ENCODE assay signal across 10 cellular contexts in genomic region chr5:180084638-180085561, GRCh38. TPM values are rescaled to one million over a fixed set of nuclear protein-coding genes. Genes with fewer than 3 reads are reported as not detected.
DNase-seq lines count a peak whose midpoint lies in the region; ATAC-seq and TF ChIP-seq lines count a peak whose summit lies in the region.
"Had no signal": no experiment of that assay in that cellular context is flagged by ENCODE, and none has a peak within 500 bp of the region (broad histone marks: within the 10 kb centered on the region; RNA-seq: fewer than 3 reads in every experiment).

No MANE protein-coding gene starts in this region.

- no peaks in the 10 kb centered on the region for H3K79me2 ChIP-seq in osteoblast (ENCODE audit: insufficient read depth, low read length)

- no peaks in the 10 kb centered on the region for H3K27me3 ChIP-seq in HUES48 (ENCODE audit: control insufficient read depth, insufficient read depth, low read length)
- no peaks in the 10 kb centered on the region for H3K27me3 ChIP-seq in RWPE2 (ENCODE audit: insufficient read depth, poor library complexity, severe bottlenecking)
- H3K27me3 ChIP-seq in osteoblast (ENCODE audit: insufficient read depth, low read length), result no peaks in the 10 kb centered on the region
- H3K27me3 ChIP-seq: testis had no signal

- peak; percentile 40; the same call in 1 of the 3 replicates for ATAC-seq in RWPE2 (ENCODE audit: low read depth)
- no peak for ATAC-seq in left lobe of liver
- no peak for ATAC-seq in GM19455 (IDR thresholded peaks at IDR 0.05; ENCODE audit: unreplicated experiment)

- no peaks in the 10 kb centered on the region for H3K36me3 ChIP-seq in HUES48 (ENCODE audit: control insufficient read depth, insufficient read depth, low read length)
- no peaks in the 10 kb centered on the region for H3K36me3 ChIP-seq in RWPE2 (ENCODE audit: low read depth)
- no peaks in the 10 kb centered on the region for H3K36me3 ChIP-seq in osteoblast (ENCODE audit: insufficient read depth, low read length)

- H3K9me3 ChIP-seq in HUES48 (ENCODE audit: control insufficient read depth, insufficient read depth, low read length), result no peaks in the 10 kb centered on the region
- no peaks in the 10 kb centered on the region for H3K9me3 ChIP-seq in RWPE2 (ENCODE audit: severe bottlenecking)
- no peaks in the 10 kb centered on the region for H3K9me3 ChIP-seq in osteoblast (ENCODE audit: low read depth, low read length)
- H3K9me3 ChIP-seq: testis had no signal

- H3K4me1 ChIP-seq in HUES48 (ENCODE audit: control insufficient read depth, insufficient read depth, low read length) (peaks cover 38% of the 10 kb centered on the region), RWPE2 (ENCODE audit: insufficient read depth, poor library complexity, severe bottlenecking) (no peaks in the 10 kb centered on the region), osteoblast (ENCODE audit: insufficient read depth, low read length) (no peaks in the 10 kb centered on the region)
- H3K4me1 ChIP-seq: testis had no signal

- DNase-seq in CD1c-positive myeloid dendritic cell (ENCODE audit: extremely low spot score) (peak; percentile 51), RWPE2 (ENCODE audit: low spot score) (no peak), left lobe of liver (ENCODE audit: low spot score) (peak; percentile 43), NCI-H1694 (lab: John Stamatoyannopoulos, UW) (no peak), midbrain (lab: John Stamatoyannopoulos, UW) (no peak), osteoblast (ENCODE audit: insufficient read length, low spot score, missing footprints) (no peak)
- DNase-seq: RPMI8226, testis had no signal

- H3K27ac ChIP-seq in HUES48 (ENCODE audit: low read depth, low read length), result peak overlapping the region; percentile 39
- no peak overlapping the region for H3K27ac ChIP-seq in RWPE2 (ENCODE audit: poor library complexity, severe bottlenecking)
- no peak overlapping the region for H3K27ac ChIP-seq in osteoblast (ENCODE audit: low read depth, low read length)
- H3K27ac ChIP-seq: testis had no signal

- no peak for TF ChIP-seq CTCF in RWPE2 (IDR thresholded peaks at IDR 0.05; ENCODE audit: poor library complexity, severe bottlenecking)
- no peak for TF ChIP-seq CTCF in osteoblast (IDR thresholded peaks at IDR 0.05; ENCODE audit: extremely low read depth, low read depth, low read length)

- H2AFZ ChIP-seq in osteoblast (ENCODE audit: low read length), result no peak overlapping the region

- H4K20me1 ChIP-seq in osteoblast (ENCODE audit: insufficient read depth, low read length), result no peaks in the 10 kb centered on the region

- H3K4me3 ChIP-seq in HUES48 (ENCODE audit: low read depth, low read length), result no peak overlapping the region
- H3K4me3 ChIP-seq in RWPE2 (ENCODE audit: severe bottlenecking), result no peak overlapping the region
- H3K4me3 ChIP-seq in osteoblast (ENCODE audit: insufficient read depth, low read length), result no peak overlapping the region
- H3K4me3 ChIP-seq: testis had no signal

- no peak overlapping the region for H3K4me2 ChIP-seq in osteoblast (ENCODE audit: insufficient read depth, low read length)

- H3K9ac ChIP-seq in HUES48 (ENCODE audit: low read depth, low read length), result no peak overlapping the region

RNA-seq across cellular contexts. Expression of gene RNF130, which starts 13.3 kb away (rescaled TPM):
- 102 TPM for total RNA-seq in left lobe of liver
- 25.0 and 28.6 TPM in 2 replicates for total RNA-seq in osteoblast

Comparison
In these comparisons a context has a peak if more than half of its experiments do, and no peak if none do; other contexts are left out.
1. DNase-seq: peak in CD1c-positive myeloid dendritic cell (single experiment) and left lobe of liver (single experiment); none in RWPE2 (single experiment), NCI-H1694 (single experiment), midbrain (single experiment) and osteoblast (single experiment).